ENCODE assay signal across 8 cellular contexts in the genomic region with DNA sequence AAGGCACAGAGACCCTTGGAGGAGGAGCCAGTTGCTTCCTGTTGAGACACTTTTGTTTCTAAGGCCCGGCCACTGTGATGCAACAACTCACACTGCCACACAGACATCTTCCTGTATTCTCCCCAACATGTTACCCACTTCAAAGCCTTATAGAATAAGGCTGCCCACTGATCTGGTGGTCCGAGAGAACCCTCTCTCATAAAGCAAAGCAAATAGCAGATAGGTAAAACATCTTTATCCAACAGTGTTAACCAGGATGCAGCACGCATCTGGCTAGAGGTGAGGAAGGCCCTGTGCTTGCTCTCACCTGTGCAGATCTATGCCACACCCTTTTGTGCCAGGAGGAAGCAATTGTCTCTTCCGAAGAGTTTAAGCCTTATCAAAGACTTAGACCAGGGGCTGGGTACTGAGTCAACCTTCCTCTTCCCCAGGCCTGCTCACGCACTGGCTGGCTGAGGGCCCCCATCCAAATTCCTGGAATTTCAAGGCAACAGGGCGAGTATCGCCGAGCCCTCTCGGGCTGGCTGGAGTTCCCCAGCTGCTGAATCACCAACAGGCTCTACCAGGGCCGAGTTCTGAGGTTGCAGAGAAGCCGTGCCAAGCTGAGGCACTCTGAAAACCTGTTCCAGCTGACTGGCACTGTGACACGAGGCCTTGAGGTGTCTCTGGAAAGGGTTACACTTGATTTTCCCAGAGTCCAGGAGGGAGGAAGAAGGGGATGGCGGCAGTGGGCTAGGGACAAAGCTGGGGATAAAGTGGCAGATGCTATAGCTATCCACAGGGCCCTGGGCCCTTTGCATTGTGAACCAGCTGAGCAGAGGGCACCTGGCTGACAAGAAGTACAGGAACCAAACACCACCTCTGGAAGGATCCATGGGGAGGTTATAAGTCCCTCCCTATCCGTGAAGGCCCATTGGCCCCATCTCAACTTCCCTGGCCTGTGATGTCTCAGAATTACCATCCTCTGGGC. TPM values are rescaled to one million over a fixed set of nuclear protein-coding genes. Genes with fewer than 3 reads are reported as not detected.
A peak's percentile ranks its signal among the peaks of the same experiment; 100 is the strongest.
DNase-seq lines count a peak whose midpoint lies in the region; ATAC-seq and TF ChIP-seq lines count a peak whose summit lies in the region.

No MANE protein-coding gene starts in this region.

- no peak for TF ChIP-seq POLR2A in uterus (IDR thresholded peaks at IDR 0.05)

- no peaks in the 10 kb centered on the region for H3K4me1 ChIP-seq in uterus

- DNase-seq in EH (ENCODE audit: low read depth) (peak; percentile 89), OCI-M1 (lab: John Stamatoyannopoulos, UW) (peak; percentile 4), T47D (ENCODE audit: low read depth in 1 of 2, low spot score in 1 of 2) (peak; percentile 36 to 68), mesothelial cell of epicardium (ENCODE audit: low spot score in 2 of 2, unreplicated experiment in 2 of 2) (no peak), middle frontal gyrus (ENCODE audit: extremely low spot score, low spot score) (no peak), sciatic nerve (ENCODE audit: low spot score) (no peak), uterus (no peak)

- H3K9me3 ChIP-seq in uterus, result no peaks in the 10 kb centered on the region

- H3K27me3 ChIP-seq in uterus, result no peaks in the 10 kb centered on the region

- no peak overlapping the region for H3K4me3 ChIP-seq in uterus

- peak overlapping the region; percentile 70 for H3K27ac Mint-ChIP-seq in mesothelial cell of epicardium

- intact Hi-C loops in sciatic nerve (cut with DNase I), result no loop called here
- intact Hi-C loops in uterus (cut with DNase I; ENCODE audit: low total_unique reads), result no loop called here

- in situ Hi-C loops in T47D (cut with HindIII; ENCODE audit: low pct_unique_long_range_greater_than_20kb, low sequenced_read_pairs), result no loop called here

- no peaks in the 10 kb centered on the region for H3K9me3 Mint-ChIP-seq in mesothelial cell of epicardium

- no peaks in the 10 kb centered on the region for H3K36me3 Mint-ChIP-seq in mesothelial cell of epicardium

- H3K4me1 Mint-ChIP-seq in mesothelial cell of epicardium, result peaks cover 5% of the 10 kb centered on the region

- H3K4me3 Mint-ChIP-seq in mesothelial cell of epicardium, result no peak overlapping the region

- ATAC-seq in HG03342 (IDR thresholded peaks at IDR 0.05; ENCODE audit: unreplicated experiment), result no peak
- no peak for ATAC-seq in sciatic nerve

- TF ChIP-seq CTCF in mesothelial cell of epicardium (IDR thresholded peaks at IDR 0.05; ENCODE audit: unreplicated experiment) (no peak), uterus (IDR thresholded peaks at IDR 0.05) (no peak)

- H3K27me3 Mint-ChIP-seq in mesothelial cell of epicardium (ENCODE audit: low read depth), result peaks cover 31% of the 10 kb centered on the region

- H3K27ac ChIP-seq in uterus, result no peak overlapping the region

- H3K36me3 ChIP-seq in uterus, result no peaks in the 10 kb centered on the region

RNA-seq across cellular contexts. Expression of a gene that starts 29.3 kb away (rescaled TPM):
- total RNA-seq in mesothelial cell of epicardium (0.77 to 0.96 TPM (median 0.78 TPM) in 3 replicates), sciatic nerve (11.8 TPM), uterus (1 to 10 TPM in 3 of 4 donors, not detected in 1; 1.5 to 3.7 (median 1.6) TPM)

Comparison
In these comparisons a context has a peak if more than half of its experiments do, and no peak if none do; other contexts are left out.
1. DNase-seq: peak in EH (single experiment), OCI-M1 (single experiment) and T47D (2 of 2); none in mesothelial cell of epicardium (0 of 2), middle frontal gyrus (single experiment), sciatic nerve (single experiment) and uterus (0 of 2).